ENCODE assay signal across 9 cellular contexts in genomic region chr1:97243973-97244560, GRCh38.
DNase-seq lines count a peak whose midpoint lies in the region; TF ChIP-seq lines count a peak whose summit lies in the region.
"Had no signal": no experiment of that assay in that cellular context is flagged by ENCODE, and none has a peak within 500 bp of the region (broad histone marks: within the 10 kb centered on the region; RNA-seq: fewer than 3 reads in every experiment).

No MANE protein-coding gene starts in this region.

- peaks cover 6% of the 10 kb centered on the region for H3K36me3 Mint-ChIP-seq in activated CD4-positive, alpha-beta memory T cell treated with anti-CD3 and anti-CD28 coated beads for 36 hours

- TF ChIP-seq CTCF in GM12865 (IDR thresholded peaks at IDR 0.05; ENCODE audit: insufficient read depth, low read depth, low read length, missing control alignments), result peak; percentile 26
- peak in 4 of 6 experiments; percentile 22 to 66 (median 59) for TF ChIP-seq CTCF in Peyer's patch (IDR thresholded peaks at IDR 0.05)

- H3K27ac Mint-ChIP-seq in activated CD4-positive, alpha-beta memory T cell treated with anti-CD3 and anti-CD28 coated beads for 36 hours, result no peak overlapping the region

- CTCF ChIA-PET in activated CD4-positive, alpha-beta memory T cell treated with anti-CD3 and anti-CD28 coated beads for 36 hours (lab: Charles Lee), result interaction anchor here (0.8 to 1.3 kb wide), 6 partner anchors 12 to 576 kb away, joined by 3 to 9 read pairs (median 4); no protein-coding TSS in a partner anchor

- H3K9me3 Mint-ChIP-seq in activated CD4-positive, alpha-beta memory T cell treated with anti-CD3 and anti-CD28 coated beads for 36 hours, result peaks cover 4% of the 10 kb centered on the region

- H3K27me3 Mint-ChIP-seq in activated CD4-positive, alpha-beta memory T cell treated with anti-CD3 and anti-CD28 coated beads for 36 hours, result no peaks in the 10 kb centered on the region

- no peaks in the 10 kb centered on the region for H3K27me3 ChIP-seq in Peyer's patch
- H3K27me3 ChIP-seq: SJSA1 had no signal

- H3K4me1 ChIP-seq in Peyer's patch, result peaks cover 0 to 8% (median 0%) of the 10 kb centered on the region in 4 donors

- TF ChIP-seq POLR2A in Peyer's patch (IDR thresholded peaks at IDR 0.05), result no peak

- peak; percentile 38 for DNase-seq in GM12865 (ENCODE audit: low read depth)
- peak; percentile 36 for DNase-seq in HCEC 1CT
- DNase-seq in Peyer's patch, result no peak
- DNase-seq in inferior parietal cortex (ENCODE audit: extremely low spot score), result peak; percentile 34
- DNase-seq in activated CD4-positive, alpha-beta memory T cell treated with anti-CD3 and anti-CD28 coated beads for 36 hours, result no peak
- no peak for DNase-seq in GDM1 (lab: John Stamatoyannopoulos, UW)
- no peak for DNase-seq in UCSD-AML1 (lab: John Stamatoyannopoulos, UW; ENCODE audit: unreplicated experiment)
- DNase-seq in occipital lobe (lab: John Stamatoyannopoulos, UW), result no peak

- POLR2A ChIA-PET in activated CD4-positive, alpha-beta memory T cell treated with anti-CD3 and anti-CD28 coated beads for 36 hours (lab: Charles Lee), result no interaction called here

- intact Hi-C loops in activated CD4-positive, alpha-beta memory T cell treated with anti-CD3 and anti-CD28 coated beads for 36 hours (cut with micrococcal nuclease), result no loop called here

- H3K4me1 Mint-ChIP-seq in activated CD4-positive, alpha-beta memory T cell treated with anti-CD3 and anti-CD28 coated beads for 36 hours (ENCODE audit: low read depth), result no peaks in the 10 kb centered on the region

- H3K27ac ChIP-seq in Peyer's patch, result no peak overlapping the region
- H3K27ac ChIP-seq: SJSA1 had no signal

- H3K4me3 ChIP-seq in GM12865 (ENCODE audit: low read depth, low read length) (no peak overlapping the region), Peyer's patch (no peak overlapping the region)
- H3K4me3 ChIP-seq: SJSA1 had no signal

- H3K36me3 ChIP-seq in Peyer's patch, result no peaks in the 10 kb centered on the region
- H3K36me3 ChIP-seq: SJSA1 had no signal

- H3K4me3 Mint-ChIP-seq in activated CD4-positive, alpha-beta memory T cell treated with anti-CD3 and anti-CD28 coated beads for 36 hours, result no peak overlapping the region

- H3K9me3 ChIP-seq in Peyer's patch, result no peaks in the 10 kb centered on the region
- H3K9me3 ChIP-seq: SJSA1 had no signal

Comparison
In these comparisons a context has a peak if more than half of its experiments do, and no peak if none do; other contexts are left out.
1. DNase-seq: peak in GM12865 (single experiment), HCEC 1CT (single experiment) and inferior parietal cortex (single experiment); none in Peyer's patch (0 of 3), activated CD4-positive, alpha-beta memory T cell treated with anti-CD3 and anti-CD28 coated beads for 36 hours (single experiment), GDM1 (single experiment), UCSD-AML1 (single experiment) and occipital lobe (single experiment).